ENCODE assay signal across 2 cellular contexts in genomic region chr19:39097299-39097698, GRCh38.
TF ChIP-seq lines count a peak whose summit lies in the region.

No MANE protein-coding gene starts in this region.

TF ChIP-seq in HEK293, 187 proteins besides CTCF, POLR2A, EP300 and RAD21:
- no peak for TF ChIP-seq PRDM2 (tag by site-specific recombination; IDR thresholded peaks at IDR 0.05; ENCODE audit: borderline replicate concordance)
- TF ChIP-seq ZNF362 (tag by site-specific recombination; IDR thresholded peaks at IDR 0.05) = 0 out of 2 replicates have a peak, but pooled peaks have one; percentile 64
- TF ChIP-seq ZNF121 (tag by site-specific recombination; IDR thresholded peaks at IDR 0.05) = peak; percentile 83

TF ChIP-seq in K562, 482 proteins besides CTCF, POLR2A, EP300 and RAD21:
- TF ChIP-seq NR1H2 (CRISPR knock-in tag; IDR thresholded peaks at IDR 0.05) (no peak), ZNF121 (CRISPR knock-in tag; conservative IDR thresholded peaks at IDR 0.05) (peak; percentile 78), TFAP4 (CRISPR knock-in tag; IDR thresholded peaks at IDR 0.05; ENCODE audit: borderline replicate concordance) (no peak), MAFK (IDR thresholded peaks at IDR 0.05; ENCODE audit: low read length) (no peak)
